In genomic region chr2:45319683-45320082, GRCh38 we compare ENCODE assay signal across 27 cellular contexts.
"Had no signal": no experiment of that assay in that cellular context is flagged by ENCODE, and none has a peak within 500 bp of the region (broad histone marks: within the 10 kb centered on the region; RNA-seq: fewer than 3 reads in every experiment).

No MANE protein-coding gene starts in this region.

- H3K4me3 ChIP-seq: coronary artery, dorsolateral prefrontal cortex, esophagus squamous epithelium, gastrocnemius medialis, heart right ventricle, left lung, lower lobe of right lung, mucosa of descending colon had no signal

- ATAC-seq: esophagus mucosa, gastrocnemius medialis, heart right ventricle, left cardiac atrium, left lung, left ventricle myocardium superior, lower lobe of right lung, mucosa of descending colon had no signal

- H3K27ac ChIP-seq: coronary artery, dorsolateral prefrontal cortex, epithelial cell of prostate, esophagus squamous epithelium, gastrocnemius medialis, heart right ventricle, left lung, lower lobe of right lung had no signal

- H3K27me3 ChIP-seq: dorsolateral prefrontal cortex, esophagus squamous epithelium, gastrocnemius medialis, heart right ventricle, left lung had no signal

- FAIRE-seq: colon, endometrium, islet of Langerhans, keratinocyte had no signal

- H3K36me3 ChIP-seq: esophagus squamous epithelium, gastrocnemius medialis, heart right ventricle, left lung, lower lobe of right lung had no signal

- DNase-seq: dermis blood vessel endothelial cell; dorsolateral prefrontal cortex; effector CD4-positive, alpha-beta T cell; effector memory CD4-positive, alpha-beta T cell; erythroblast; esophagus squamous epithelium; foreskin fibroblast; foreskin melanocyte; gastrocnemius medialis; glutamatergic neuron; head of caudate nucleus; heart right ventricle; hippocampal formation; immature natural killer cell; left cardiac atrium; left lung; left ventricle myocardium superior; lower lobe of right lung; mucosa of descending colon; naive B cell had no signal

- H3K4me1 ChIP-seq: esophagus squamous epithelium, gastrocnemius medialis, heart right ventricle, left lung, lower lobe of right lung had no signal

- H3K9me3 ChIP-seq: gastrocnemius medialis had no signal
